In genomic region chr3:32467333-32468070, GRCh38 we compare ENCODE assay signal across 8 cellular contexts. TPM values are rescaled to one million over a fixed set of nuclear protein-coding genes. Genes with fewer than 3 reads are reported as not detected.
DNase-seq lines count a peak whose midpoint lies in the region; ATAC-seq and TF ChIP-seq lines count a peak whose summit lies in the region.

No MANE protein-coding gene starts in this region.

- H3K4me1 Mint-ChIP-seq in naive B cell, result peaks cover 31 to 56% (median 45%) of the 10 kb centered on the region in 3 donors

- peaks cover 0 to 7% (median 0%) of the 10 kb centered on the region in 4 donors for H3K36me3 ChIP-seq in esophagus muscularis mucosa

- intact Hi-C loops in esophagus muscularis mucosa (cut with DNase I), result loop anchor here (2.0 to 5.0 kb wide), 3 partner anchors 67 to 170 kb away; no protein-coding TSS in a partner anchor

- ATAC-seq in GM19035 (IDR thresholded peaks at IDR 0.05; ENCODE audit: unreplicated experiment) (peak; percentile 64), HG03432 (IDR thresholded peaks at IDR 0.05; ENCODE audit: unreplicated experiment) (peak; percentile 81), naive B cell (ENCODE audit: low read depth in 2 of 2) (peak; percentile 87 to 90)

- TF ChIP-seq POLR2A in esophagus muscularis mucosa (IDR thresholded peaks at IDR 0.05; ENCODE audit: low read depth), result no peak

- peak overlapping the region; percentile 45 to 60 (median 50) for H3K4me3 ChIP-seq in esophagus muscularis mucosa

- no peaks in the 10 kb centered on the region for H3K9me3 Mint-ChIP-seq in naive B cell

- peak; percentile 73 for DNase-seq in Ammon's horn (ENCODE audit: low spot score)
- peak; percentile 47 for DNase-seq in NOMO-1 treated with DMSO at 0.1 percent for 48 hours (lab: John Stamatoyannopoulos, UW; ENCODE audit: unreplicated experiment)
- DNase-seq in activated T-cell treated with anti-CD3 and anti-CD28 coated beads for 48 hours (ENCODE audit: low read depth), result peak; percentile 70
- DNase-seq in esophagus muscularis mucosa (ENCODE audit: extremely low spot score), result peak; percentile 31
- peak; percentile 80 for DNase-seq in naive B cell
- DNase-seq in stimulated activated CD8-positive, alpha-beta memory T cell treated with anti-CD3 and anti-CD28 coated beads, Interleukin-7, amount 100 ng/mL, for 24 hours (ENCODE audit: low read depth), result peak; percentile 56

- TF ChIP-seq CTCF in esophagus muscularis mucosa (IDR thresholded peaks at IDR 0.05), result peak; percentile 93 to 100 (median 98)

- H3K27me3 Mint-ChIP-seq in naive B cell, result no peaks in the 10 kb centered on the region

- H3K27ac ChIP-seq in esophagus muscularis mucosa (replicated peaks in 1 of 4), result peak overlapping the region in 1 of 4 donors; percentile 27

- no peak for TF ChIP-seq EP300 in esophagus muscularis mucosa (IDR thresholded peaks at IDR 0.05)

- peak overlapping the region in 4 of 6 donors; percentile 65 to 95 (median 86) for H3K27ac Mint-ChIP-seq in naive B cell

- peak overlapping the region; percentile 53 to 85 (median 75) for H3K4me3 Mint-ChIP-seq in naive B cell

- 37% methylated on average over 34 of the region's 41 CpGs for WGBS in esophagus muscularis mucosa

- H3K27me3 ChIP-seq in esophagus muscularis mucosa, result no peaks in the 10 kb centered on the region

- H3K9me3 ChIP-seq in esophagus muscularis mucosa, result no peaks in the 10 kb centered on the region

- peaks cover 8 to 41% (median 29%) of the 10 kb centered on the region in 4 donors for H3K4me1 ChIP-seq in esophagus muscularis mucosa

- no peaks in the 10 kb centered on the region for H3K36me3 Mint-ChIP-seq in naive B cell

RNA-seq across cellular contexts. Expression of gene CMTM6, which starts 35.1 kb away (rescaled TPM):
- total RNA-seq in esophagus muscularis mucosa, result 10 to 100 TPM; 40.3 to 60.6 (median 51.5) TPM
- 100 to 1,000 TPM in 4 of 6 donors, 10 to 100 TPM in 2; 89.7 to 156 (median 106) TPM for polyA plus RNA-seq in naive B cell (ENCODE audit: low read depth in 6 of 6)
